16 cellular contexts compared by ENCODE assay signal in genomic region chr10:11557967-11558366, GRCh38. TPM values are rescaled to one million over a fixed set of nuclear protein-coding genes. Genes with fewer than 3 reads are reported as not detected.
DNase-seq lines count a peak whose midpoint lies in the region; ATAC-seq and TF ChIP-seq lines count a peak whose summit lies in the region.
"Had no signal": no experiment of that assay in that cellular context is flagged by ENCODE, and none has a peak within 500 bp of the region (broad histone marks: within the 10 kb centered on the region; RNA-seq: fewer than 3 reads in every experiment).

No MANE protein-coding gene starts in this region.

- peak overlapping the region; percentile 22; the same call in 1 of the 2 replicates for H3K4me2 ChIP-seq in DOHH2 (ENCODE audit: low read length)
- H3K4me2 ChIP-seq: BLaER1 had no signal

- ATAC-seq in memory B cell (ENCODE audit: low read depth) (no peak), GM19463 (IDR thresholded peaks at IDR 0.05; ENCODE audit: unreplicated experiment) (no peak)
- ATAC-seq: GM12878, K562 had no signal

- H4K20me1 ChIP-seq in DOHH2 (ENCODE audit: control insufficient read depth, insufficient read depth, low read depth, low read length) = peaks cover 18% of the 10 kb centered on the region; the same call in 1 of the 2 replicates

- peaks cover 7% of the 10 kb centered on the region for H3K36me3 ChIP-seq in DOHH2 (ENCODE audit: control insufficient read depth, low read length)

- H3K27me3 ChIP-seq in DOHH2 (ENCODE audit: control insufficient read depth, low read length) = no peaks in the 10 kb centered on the region
- H3K27me3 ChIP-seq: BLaER1 had no signal

- H3K79me2 ChIP-seq in DOHH2 (ENCODE audit: control insufficient read depth, low read length) = peaks cover 94% of the 10 kb centered on the region

- no peaks in the 10 kb centered on the region for H3K9me3 Mint-ChIP-seq in IgD-negative memory B cell
- H3K9me3 Mint-ChIP-seq in memory B cell = peaks cover 3% of the 10 kb centered on the region

- no peaks in the 10 kb centered on the region for H3K36me3 Mint-ChIP-seq in IgD-negative memory B cell
- peaks cover 14% of the 10 kb centered on the region for H3K36me3 Mint-ChIP-seq in memory B cell
- H3K36me3 Mint-ChIP-seq: CD4-positive, alpha-beta memory T cell had no signal

- peak overlapping the region; percentile 2 to 88 (median 74) for H3K27ac Mint-ChIP-seq in IgD-negative memory B cell
- peak overlapping the region; percentile 84 for H3K27ac Mint-ChIP-seq in memory B cell
- H3K27ac Mint-ChIP-seq: CD4-positive, alpha-beta memory T cell; H9 had no signal

- TF ChIP-seq CTCF in DOHH2 (IDR thresholded peaks at IDR 0.05; ENCODE audit: low read depth, low read length, poor library complexity, severe bottlenecking) = no peak

- H3K4me1 ChIP-seq in DOHH2 (ENCODE audit: control insufficient read depth, low read length) = peaks cover 93% of the 10 kb centered on the region

- no peak for DNase-seq in memory B cell (ENCODE audit: low spot score in 2 of 2)
- DNase-seq in activated naive CD4-positive, alpha-beta T cell treated with anti-CD3 and anti-CD28 coated beads, Interleukin-2, amount 50 U/mL, for 16 hours = no peak
- no peak for DNase-seq in NCI-H128 (lab: John Stamatoyannopoulos, UW; ENCODE audit: unreplicated experiment)
- DNase-seq in DMS 273 (lab: John Stamatoyannopoulos, UW; ENCODE audit: unreplicated experiment) = no peak
- DNase-seq: AML-193; CD4-positive, alpha-beta memory T cell; DMS79 treated with DMSO at 0.1 percent for 48 hours; EL; H9 had no signal

- H3K27ac ChIP-seq in DOHH2 (ENCODE audit: low read depth, low read length) = no peak overlapping the region
- H3K27ac ChIP-seq: BLaER1 had no signal

- peaks cover 39% of the 10 kb centered on the region for H3F3A ChIP-seq in DOHH2 (ENCODE audit: control insufficient read depth, insufficient read depth)

- no peak overlapping the region for H3K4me3 ChIP-seq in DOHH2 (ENCODE audit: low read length)
- H3K4me3 ChIP-seq: BLaER1, GM12878, K562 had no signal

- H3K27me3 Mint-ChIP-seq in IgD-negative memory B cell = no peaks in the 10 kb centered on the region
- no peaks in the 10 kb centered on the region for H3K27me3 Mint-ChIP-seq in memory B cell

- no peaks in the 10 kb centered on the region for H3K9me3 ChIP-seq in DOHH2 (ENCODE audit: control insufficient read depth, insufficient read depth, low read length)

- peaks cover 61 to 70% (median 68%) of the 10 kb centered on the region in 3 donors for H3K4me1 Mint-ChIP-seq in IgD-negative memory B cell
- peaks cover 67% of the 10 kb centered on the region for H3K4me1 Mint-ChIP-seq in memory B cell

- no peaks in the 10 kb centered on the region for H3K9me2 ChIP-seq in DOHH2 (replicated peaks; ENCODE audit: control insufficient read depth, low read length)

- H3K4me3 Mint-ChIP-seq in IgD-negative memory B cell (peak overlapping the region in 1 of 4 donors; percentile 85), memory B cell (no peak overlapping the region)
- H3K4me3 Mint-ChIP-seq: CD14-positive monocyte; CD4-positive, alpha-beta memory T cell; H9 had no signal

RNA-seq across cellular contexts. Expression of gene USP6NL, which starts 53.5 kb away (rescaled TPM):
- 39.3 TPM for polyA plus RNA-seq in IgD-negative memory B cell
